In the genomic region with DNA sequence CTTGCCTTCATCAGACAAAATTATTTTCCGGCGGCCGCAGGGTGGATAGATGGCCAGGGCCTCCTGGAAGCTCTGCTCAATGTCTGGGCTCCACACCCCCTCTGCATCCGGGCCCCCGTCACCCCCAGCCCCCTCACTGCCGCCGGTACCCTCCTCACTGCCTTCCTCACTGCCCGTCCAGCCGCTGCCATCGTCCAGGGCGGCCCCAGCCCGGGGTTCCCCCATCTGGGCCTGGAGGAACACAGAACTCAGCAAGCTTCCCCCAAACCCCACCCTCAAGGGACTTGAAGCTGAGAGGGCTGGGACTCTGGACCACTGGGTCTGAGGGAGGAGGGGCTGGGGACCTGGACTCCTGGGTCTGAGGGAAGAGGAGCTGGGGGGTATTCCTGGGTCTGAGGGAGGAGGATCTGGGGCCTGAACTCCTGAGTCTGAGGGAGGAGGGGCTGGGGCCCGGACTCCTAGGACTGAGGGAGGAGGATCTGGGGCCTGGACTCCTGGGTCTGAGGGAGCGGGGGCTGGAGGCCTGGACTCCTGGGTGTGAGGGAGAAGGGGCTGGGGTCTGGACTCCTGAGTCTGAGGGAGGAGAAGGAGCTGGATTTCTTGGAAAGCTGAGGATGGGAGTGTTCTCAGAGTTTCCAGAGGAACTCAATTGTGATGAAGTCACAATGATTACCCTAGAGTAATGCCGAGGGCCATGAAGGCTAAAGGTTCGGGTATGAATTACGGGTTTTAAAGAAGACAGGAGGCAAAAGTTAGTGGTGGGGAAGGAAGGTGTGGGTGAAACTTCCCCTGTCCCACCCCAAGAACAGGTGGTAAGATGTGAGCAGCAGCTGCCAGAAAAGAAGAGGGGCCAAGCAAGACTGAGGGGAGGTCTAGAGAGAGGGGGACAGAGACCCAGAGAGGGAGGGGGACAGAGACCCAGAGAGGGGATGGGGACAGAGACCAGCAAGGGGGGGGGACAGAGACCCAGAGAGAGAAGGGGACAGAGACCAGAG, we compare ENCODE assay signal across 3 cellular contexts.
TF ChIP-seq lines count a peak whose summit lies in the region.

No MANE protein-coding gene starts in this region.

TF ChIP-seq in SK-N-SH, 30 proteins besides CTCF, POLR2A, EP300 and RAD21:
- TF ChIP-seq USF1 (IDR thresholded peaks at IDR 0.05; ENCODE audit: borderline replicate concordance, low read depth) = no peak
- no peak for TF ChIP-seq GATA2 (CRISPR knock-in tag; IDR thresholded peaks at IDR 0.05)
- no peak for TF ChIP-seq PBX3 (IDR thresholded peaks at IDR 0.05)

TF ChIP-seq in SK-N-SH treated with all-trans-retinoic acid at 6 μM for 48 hours, 23 proteins besides CTCF, POLR2A, EP300 and RAD21 (continues in another document):
- TF ChIP-seq ISL1 (CRISPR knock-in tag; IDR thresholded peaks at IDR 0.05) (no peak), PPARA (CRISPR knock-in tag; IDR thresholded peaks at IDR 0.05; ENCODE audit: borderline replicate concordance) (no peak), TSHZ2 (CRISPR knock-in tag; IDR thresholded peaks at IDR 0.05) (no peak), TCF4 (CRISPR knock-in tag; IDR thresholded peaks at IDR 0.05; ENCODE audit: borderline replicate concordance) (no peak), ZC3H10 (CRISPR knock-in tag; IDR thresholded peaks at IDR 0.05) (no peak), GLIS3 (CRISPR knock-in tag; IDR thresholded peaks at IDR 0.05) (no peak), ZNF565 (CRISPR knock-in tag; conservative IDR thresholded peaks at IDR 0.05; ENCODE audit: low read depth) (no peak), TOX (CRISPR knock-in tag; IDR thresholded peaks at IDR 0.05; ENCODE audit: borderline replicate concordance) (no peak), CSDC2 (CRISPR knock-in tag; IDR thresholded peaks at IDR 0.05) (no peak), RARB (CRISPR knock-in tag; IDR thresholded peaks at IDR 0.05) (no peak), ARNTL (CRISPR knock-in tag; IDR thresholded peaks at IDR 0.05; ENCODE audit: borderline replicate concordance, low read depth) (no peak), CREB5 (CRISPR knock-in tag; IDR thresholded peaks at IDR 0.05; ENCODE audit: low read depth) (no peak), ZNF8 (CRISPR knock-in tag; IDR thresholded peaks at IDR 0.05) (no peak), ZNF70 (CRISPR knock-in tag; IDR thresholded peaks at IDR 0.05) (no peak), SNAI2 (CRISPR knock-in tag; IDR thresholded peaks at IDR 0.05) (no peak)
- TF ChIP-seq, protein P1, sequence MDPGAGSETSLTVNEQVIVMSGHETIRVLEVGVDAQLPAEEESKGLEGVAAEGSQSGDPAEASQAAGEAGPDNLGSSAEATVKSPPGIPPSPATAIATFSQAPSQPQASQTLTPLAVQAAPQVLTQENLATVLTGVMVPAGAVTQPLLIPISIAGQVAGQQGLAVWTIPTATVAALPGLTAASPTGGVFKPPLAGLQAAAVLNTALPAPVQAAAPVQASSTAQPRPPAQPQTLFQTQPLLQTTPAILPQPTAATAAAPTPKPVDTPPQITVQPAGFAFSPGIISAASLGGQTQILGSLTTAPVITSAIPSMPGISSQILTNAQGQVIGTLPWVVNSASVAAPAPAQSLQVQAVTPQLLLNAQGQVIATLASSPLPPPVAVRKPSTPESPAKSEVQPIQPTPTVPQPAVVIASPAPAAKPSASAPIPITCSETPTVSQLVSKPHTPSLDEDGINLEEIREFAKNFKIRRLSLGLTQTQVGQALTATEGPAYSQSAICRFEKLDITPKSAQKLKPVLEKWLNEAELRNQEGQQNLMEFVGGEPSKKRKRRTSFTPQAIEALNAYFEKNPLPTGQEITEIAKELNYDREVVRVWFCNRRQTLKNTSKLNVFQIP (CRISPR knock-in tag; IDR thresholded peaks at IDR 0.05; ENCODE audit: borderline replicate concordance, low read depth) = no peak
- TF ChIP-seq, protein P2, sequence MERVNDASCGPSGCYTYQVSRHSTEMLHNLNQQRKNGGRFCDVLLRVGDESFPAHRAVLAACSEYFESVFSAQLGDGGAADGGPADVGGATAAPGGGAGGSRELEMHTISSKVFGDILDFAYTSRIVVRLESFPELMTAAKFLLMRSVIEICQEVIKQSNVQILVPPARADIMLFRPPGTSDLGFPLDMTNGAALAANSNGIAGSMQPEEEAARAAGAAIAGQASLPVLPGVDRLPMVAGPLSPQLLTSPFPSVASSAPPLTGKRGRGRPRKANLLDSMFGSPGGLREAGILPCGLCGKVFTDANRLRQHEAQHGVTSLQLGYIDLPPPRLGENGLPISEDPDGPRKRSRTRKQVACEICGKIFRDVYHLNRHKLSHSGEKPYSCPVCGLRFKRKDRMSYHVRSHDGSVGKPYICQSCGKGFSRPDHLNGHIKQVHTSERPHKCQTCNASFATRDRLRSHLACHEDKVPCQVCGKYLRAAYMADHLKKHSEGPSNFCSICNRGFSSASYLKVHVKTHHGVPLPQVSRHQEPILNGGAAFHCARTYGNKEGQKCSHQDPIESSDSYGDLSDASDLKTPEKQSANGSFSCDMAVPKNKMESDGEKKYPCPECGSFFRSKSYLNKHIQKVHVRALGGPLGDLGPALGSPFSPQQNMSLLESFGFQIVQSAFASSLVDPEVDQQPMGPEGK (CRISPR knock-in tag; IDR thresholded peaks at IDR 0.05; ENCODE audit: borderline replicate concordance) = no peak

TF ChIP-seq in GM12878, 131 proteins besides CTCF, POLR2A, EP300 and RAD21:
- 0 out of 2 replicates have a peak, but pooled peaks have one; percentile 4 for TF ChIP-seq TCF12 (IDR thresholded peaks at IDR 0.05; ENCODE audit: low read depth, low read length)
- no peak for TF ChIP-seq USF1 (IDR thresholded peaks at IDR 0.05; ENCODE audit: borderline replicate concordance, extremely low read length, insufficient read depth, low read depth, low read length)
